ENCODE assay signal across 10 cellular contexts in the genomic region with DNA sequence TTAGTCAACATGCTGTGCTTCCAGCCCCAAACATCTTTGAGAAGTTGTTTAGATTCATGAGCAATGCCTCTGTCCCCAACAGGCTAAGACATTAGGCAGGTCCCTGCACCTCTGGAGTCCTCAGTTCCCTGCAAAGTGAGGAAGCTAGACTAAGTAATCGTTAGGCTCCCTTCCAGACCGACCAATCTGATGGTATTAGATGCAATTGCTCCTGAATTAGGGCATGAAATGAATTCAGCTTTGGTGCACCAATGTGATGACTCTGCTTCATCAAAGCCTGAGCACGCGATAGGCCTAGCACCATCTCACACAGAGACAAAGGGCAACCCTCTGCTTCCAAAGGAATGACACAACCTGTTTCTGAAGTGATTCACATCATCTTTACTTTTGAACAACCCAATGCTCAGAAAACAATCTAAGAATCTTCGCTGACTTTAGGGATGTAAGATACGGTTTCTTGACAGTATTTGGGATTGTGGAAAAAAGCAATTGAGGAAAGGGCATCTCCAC. TPM values are rescaled to one million over a fixed set of nuclear protein-coding genes. Genes with fewer than 3 reads are reported as not detected.
DNase-seq lines count a peak whose midpoint lies in the region; ATAC-seq and TF ChIP-seq lines count a peak whose summit lies in the region.
"Had no signal": no experiment of that assay in that cellular context is flagged by ENCODE, and none has a peak within 500 bp of the region (broad histone marks: within the 10 kb centered on the region; RNA-seq: fewer than 3 reads in every experiment).

No MANE protein-coding gene starts in this region.

- POLR2A ChIA-PET in activated CD4-positive, alpha-beta T cell treated with anti-CD3 and anti-CD28 coated beads, Interleukin-2, amount 10 ng/mL, durations not matched to agents 7 days and 5 days (lab: Charles Lee): no interaction called here

- peaks cover 37% of the 10 kb centered on the region for H3K4me1 Mint-ChIP-seq in activated CD4-positive, alpha-beta T cell treated with anti-CD3 and anti-CD28 coated beads, Interleukin-2, amount 10 ng/mL, durations not matched to agents 7 days and 5 days

- peak overlapping the region; percentile 64 for H3K4me3 Mint-ChIP-seq in activated CD4-positive, alpha-beta T cell treated with anti-CD3 and anti-CD28 coated beads, Interleukin-2, amount 10 ng/mL, durations not matched to agents 7 days and 5 days

- H3K27me3 ChIP-seq in heart left ventricle (no peaks in the 10 kb centered on the region), iPS-15b (ENCODE audit: control insufficient read depth, insufficient read depth, low read length) (peaks cover 19% of the 10 kb centered on the region), testis (no peaks in the 10 kb centered on the region), BE2C (peaks cover 31% of the 10 kb centered on the region)

- CTCF ChIA-PET in activated CD4-positive, alpha-beta T cell treated with anti-CD3 and anti-CD28 coated beads, Interleukin-2, amount 10 ng/mL, durations not matched to agents 7 days and 5 days (lab: Charles Lee): interaction anchor here (1.2 to 1.4 kb wide), 6 partner anchors 9 to 49 kb away, joined by 3 to 6 read pairs (median 4); no protein-coding TSS in a partner anchor

- H3K27me3 Mint-ChIP-seq in activated CD4-positive, alpha-beta T cell treated with anti-CD3 and anti-CD28 coated beads, Interleukin-2, amount 10 ng/mL, durations not matched to agents 7 days and 5 days: peaks cover 5% of the 10 kb centered on the region

- no peak for TF ChIP-seq CTCF in heart left ventricle (IDR thresholded peaks at IDR 0.05)
- no peak for TF ChIP-seq CTCF in testis (IDR thresholded peaks at IDR 0.05)
- TF ChIP-seq CTCF in BE2C (IDR thresholded peaks at IDR 0.05; ENCODE audit: low read depth, low read length): no peak

- H3K9me3 Mint-ChIP-seq in activated CD4-positive, alpha-beta T cell treated with anti-CD3 and anti-CD28 coated beads, Interleukin-2, amount 10 ng/mL, durations not matched to agents 7 days and 5 days: peaks cover 9% of the 10 kb centered on the region

- TF ChIP-seq POLR2A in heart left ventricle (IDR thresholded peaks at IDR 0.05) (no peak), testis (IDR thresholded peaks at IDR 0.05) (no peak)

- no peak overlapping the region for H3K9ac ChIP-seq in iPS-15b (ENCODE audit: low read depth, low read length)

- H3K36me3 Mint-ChIP-seq in activated CD4-positive, alpha-beta T cell treated with anti-CD3 and anti-CD28 coated beads, Interleukin-2, amount 10 ng/mL, durations not matched to agents 7 days and 5 days (ENCODE audit: low read depth): peaks cover 38% of the 10 kb centered on the region

- intact Hi-C loops in heart left ventricle (cut with DNase I) (loop anchor here in 2 of 10 donors (2.0 kb wide), 2 partner anchors 19 to 21 kb away; no protein-coding TSS in a partner anchor), cardiac septum (cut with DNase I) (loop anchor here (2.0 kb wide), 1 partner anchor 21 kb away; no protein-coding TSS in a partner anchor), testis (cut with DNase I; ENCODE audit: low total_unique reads) (no loop called here)

- peak overlapping the region in 5 of 12 donors; percentile 87 to 96 (median 91) for H3K27ac ChIP-seq in heart left ventricle
- no peak overlapping the region for H3K27ac ChIP-seq in testis

- H3K4me1 ChIP-seq in heart left ventricle (peaks cover 0 to 33% (median 18%) of the 10 kb centered on the region in 12 donors), iPS-15b (ENCODE audit: control insufficient read depth, insufficient read depth, low read length) (no peaks in the 10 kb centered on the region), testis (peaks cover 22% of the 10 kb centered on the region), BE2C (no peaks in the 10 kb centered on the region)

- H3K36me3 ChIP-seq in heart left ventricle (no peaks in the 10 kb centered on the region), iPS-15b (ENCODE audit: control insufficient read depth, insufficient read depth, low read length) (no peaks in the 10 kb centered on the region), testis (ENCODE audit: low read depth, missing control alignments) (no peaks in the 10 kb centered on the region), BE2C (no peaks in the 10 kb centered on the region)
- H3K36me3 ChIP-seq: tibial nerve had no signal

- H3K9me3 ChIP-seq in heart left ventricle (no peaks in the 10 kb centered on the region), iPS-15b (ENCODE audit: control insufficient read depth, insufficient read depth, low read length) (no peaks in the 10 kb centered on the region), testis (no peaks in the 10 kb centered on the region), BE2C (no peaks in the 10 kb centered on the region)
- H3K9me3 ChIP-seq: tibial nerve had no signal

- 91 to 96% (median 95%) methylated on average over 6 of the region's 6 CpGs for WGBS in heart left ventricle, 4 donors
- WGBS in testis, 2 donors: 67 to 70% methylated on average over 6 of the region's 6 CpGs

- peak overlapping the region; percentile 78 for H3K27ac Mint-ChIP-seq in activated CD4-positive, alpha-beta T cell treated with anti-CD3 and anti-CD28 coated beads, Interleukin-2, amount 10 ng/mL, durations not matched to agents 7 days and 5 days

- ATAC-seq in heart left ventricle (no peak), GM18873 (IDR thresholded peaks at IDR 0.05; ENCODE audit: low FRiP score, unreplicated experiment) (no peak)

- H3K4me3 ChIP-seq in heart left ventricle (peak overlapping the region in 9 of 12 donors; percentile 58 to 87 (median 79)), iPS-15b (ENCODE audit: low read depth, low read length) (peak overlapping the region; percentile 20), testis (peak overlapping the region; percentile 59 to 72), BE2C (ENCODE audit: low read depth, low read length) (no peak overlapping the region)

- DNase-seq in heart left ventricle (no peak), cardiac septum (ENCODE audit: low spot score) (no peak), testis (no peak), NCI-H748 treated with DMSO at 0.1 percent for 48 hours (lab: John Stamatoyannopoulos, UW) (no peak), BE2C (no peak)
- DNase-seq in activated CD4-positive, alpha-beta T cell treated with anti-CD3 and anti-CD28 coated beads, Interleukin-2, amount 10 ng/mL, durations not matched to agents 7 days and 5 days: no peak
- DNase-seq: MV-4-11 had no signal

RNA-seq across cellular contexts. Expression of gene TES, which starts 0.7 kb away (rescaled TPM):
- 10 to 100 TPM; 15.6 to 42.2 (median 22.8) TPM for total RNA-seq in heart left ventricle
- polyA plus RNA-seq in heart left ventricle: 10 to 100 TPM; 10.3 to 66.9 TPM
- total RNA-seq in cardiac septum: 15.8 TPM
- 100 to 1,000 TPM; 139 to 140 TPM for total RNA-seq in activated CD4-positive, alpha-beta T cell treated with anti-CD3 and anti-CD28 coated beads, Interleukin-2, amount 10 ng/mL, durations not matched to agents 7 days and 5 days
- 10 to 100 TPM; 40.4 to 71.0 TPM for total RNA-seq in testis
- 120 TPM for polyA plus RNA-seq in testis (ENCODE audit: insufficient read depth, low read depth, low replicate concordance)
- polyA plus RNA-seq in BE2C (2012; ENCODE audit: insufficient read depth, insufficient read length, low read depth): not detected
